20 cellular contexts compared by ENCODE assay signal in genomic region chr4:141121768-141122415, GRCh38. TPM values are rescaled to one million over a fixed set of nuclear protein-coding genes. Genes with fewer than 3 reads are reported as not detected.
DNase-seq lines count a peak whose midpoint lies in the region; ATAC-seq and TF ChIP-seq lines count a peak whose summit lies in the region.
"Had no signal": no experiment of that assay in that cellular context is flagged by ENCODE, and none has a peak within 500 bp of the region (broad histone marks: within the 10 kb centered on the region; RNA-seq: fewer than 3 reads in every experiment).

No MANE protein-coding gene starts in this region.

- H3K4me1 Mint-ChIP-seq in endodermal cell = peaks cover 19% of the 10 kb centered on the region

- no peaks in the 10 kb centered on the region for H3K36me3 Mint-ChIP-seq in endodermal cell (ENCODE audit: low read depth)

- H3K27me3 Mint-ChIP-seq in endodermal cell (ENCODE audit: insufficient read depth) = no peaks in the 10 kb centered on the region

- 73 to 95% methylated on average over 6 to 9 of the region's 9 CpGs for WGBS in endodermal cell (ENCODE audit: insufficient coverage in 1 of 2, insufficient read length in 1 of 2), 2 experiments

- peaks cover 6% of the 10 kb centered on the region for H3K4me1 ChIP-seq in endodermal cell (ENCODE audit: control insufficient read depth, insufficient read depth, low read length)
- H3K4me1 ChIP-seq in ascending aorta = no peaks in the 10 kb centered on the region
- H3K4me1 ChIP-seq in tibial artery = peaks cover 0 to 36% (median 3%) of the 10 kb centered on the region in 4 donors
- H3K4me1 ChIP-seq: left lung, right lobe of liver had no signal

- H3K4me3 ChIP-seq in endodermal cell (ENCODE audit: low read length) = no peak overlapping the region
- H3K4me3 ChIP-seq in ascending aorta = no peak overlapping the region
- H3K4me3 ChIP-seq in tibial artery = no peak overlapping the region
- H3K4me3 ChIP-seq: dorsolateral prefrontal cortex, gastroesophageal sphincter, left lung, mucosa of descending colon, right lobe of liver had no signal

- intact Hi-C loops in ascending aorta (cut with DNase I) (no loop called here), tibial artery (cut with DNase I; ENCODE audit: low total_unique reads) (no loop called here)

- H3K9ac ChIP-seq in endodermal cell (ENCODE audit: extremely low read depth, low read length, poor library complexity, severe bottlenecking) = no peak overlapping the region

- DNase-seq in endodermal cell (peak; percentile 43), ascending aorta (ENCODE audit: low spot score in 2 of 2) (no peak), tibial artery (no peak), NCI-H2171 treated with DMSO at 0.1 percent for 48 hours (lab: John Stamatoyannopoulos, UW) (no peak)
- DNase-seq in activated CD8-positive, alpha-beta memory T cell treated with anti-CD3 and anti-CD28 coated beads, Interleukin-2, amount 50 U/mL, for 48 hours = no peak
- DNase-seq: activated CD4-positive, alpha-beta T cell treated with anti-CD3 and anti-CD28 coated beads, Interleukin-2, amount 50 U/mL, for 48 hours; activated T-cell treated with anti-CD3 and anti-CD28 coated beads, Interleukin-2, amount 50 U/mL, for 48 hours; dorsolateral prefrontal cortex; EL; left lung; mucosa of descending colon; NCI-H1417 treated with DMSO at 0.1 percent for 48 hours; NCI-H226; right lobe of liver; substantia nigra had no signal

- peak; percentile 64 for ATAC-seq in GM18867 (IDR thresholded peaks at IDR 0.05; ENCODE audit: unreplicated experiment)
- ATAC-seq in HG02623 (IDR thresholded peaks at IDR 0.05; ENCODE audit: unreplicated experiment) = peak; percentile 84
- peak; percentile 98 for ATAC-seq in HG03432 (IDR thresholded peaks at IDR 0.05; ENCODE audit: unreplicated experiment)
- ATAC-seq: gastroesophageal sphincter, left lung, mucosa of descending colon, right lobe of liver had no signal

- H3K9me3 Mint-ChIP-seq in endodermal cell = no peaks in the 10 kb centered on the region

- H3K27ac ChIP-seq in endodermal cell (ENCODE audit: low read depth, low read length) = no peak overlapping the region
- no peak overlapping the region for H3K27ac ChIP-seq in ascending aorta
- no peak overlapping the region for H3K27ac ChIP-seq in tibial artery
- H3K27ac ChIP-seq: dorsolateral prefrontal cortex, gastroesophageal sphincter, left lung, neutrophil, right lobe of liver had no signal

- H3K9me3 ChIP-seq in endodermal cell (ENCODE audit: control insufficient read depth, low read length) = no peaks in the 10 kb centered on the region
- H3K9me3 ChIP-seq in ascending aorta = peaks cover 0 to under 1% of the 10 kb centered on the region in 2 donors
- H3K9me3 ChIP-seq in tibial artery = no peaks in the 10 kb centered on the region
- H3K9me3 ChIP-seq: gastroesophageal sphincter, left lung, mucosa of descending colon, neutrophil, right lobe of liver had no signal

- no peaks in the 10 kb centered on the region for H3K27me3 ChIP-seq in endodermal cell (ENCODE audit: control insufficient read depth, insufficient read depth, low read length, poor library complexity, severe bottlenecking)
- H3K27me3 ChIP-seq in ascending aorta = no peaks in the 10 kb centered on the region
- H3K27me3 ChIP-seq in tibial artery = no peaks in the 10 kb centered on the region
- H3K27me3 ChIP-seq: dorsolateral prefrontal cortex, gastroesophageal sphincter, left lung, neutrophil, right lobe of liver had no signal

- TF ChIP-seq CTCF in endodermal cell (conservative IDR thresholded peaks at IDR 0.05) (no peak), ascending aorta (IDR thresholded peaks at IDR 0.05) (no peak), tibial artery (IDR thresholded peaks at IDR 0.05) (no peak)

- H3K4me3 Mint-ChIP-seq in endodermal cell = no peak overlapping the region

- no peak overlapping the region for H3K27ac Mint-ChIP-seq in endodermal cell

- H3K36me3 ChIP-seq in endodermal cell (ENCODE audit: control insufficient read depth, insufficient read depth, low read length) = no peaks in the 10 kb centered on the region
- H3K36me3 ChIP-seq in ascending aorta = no peaks in the 10 kb centered on the region
- H3K36me3 ChIP-seq in tibial artery = no peaks in the 10 kb centered on the region
- H3K36me3 ChIP-seq: gastroesophageal sphincter, left lung, neutrophil, right lobe of liver had no signal

RNA-seq across cellular contexts. Expression of gene RNF150, which starts 11.4 kb away (rescaled TPM):
- total RNA-seq in endodermal cell (10 to 100 TPM in 1 of 2 donors, 1 to 10 TPM in 1; 8.2 to 10.4 TPM), ascending aorta (31.2 TPM)
- 8.2 TPM for polyA plus RNA-seq in endodermal cell (2013, experiment 1 of 2)
- 6.5 TPM for polyA plus RNA-seq in endodermal cell (2013, experiment 2 of 2)
